In the genomic region with DNA sequence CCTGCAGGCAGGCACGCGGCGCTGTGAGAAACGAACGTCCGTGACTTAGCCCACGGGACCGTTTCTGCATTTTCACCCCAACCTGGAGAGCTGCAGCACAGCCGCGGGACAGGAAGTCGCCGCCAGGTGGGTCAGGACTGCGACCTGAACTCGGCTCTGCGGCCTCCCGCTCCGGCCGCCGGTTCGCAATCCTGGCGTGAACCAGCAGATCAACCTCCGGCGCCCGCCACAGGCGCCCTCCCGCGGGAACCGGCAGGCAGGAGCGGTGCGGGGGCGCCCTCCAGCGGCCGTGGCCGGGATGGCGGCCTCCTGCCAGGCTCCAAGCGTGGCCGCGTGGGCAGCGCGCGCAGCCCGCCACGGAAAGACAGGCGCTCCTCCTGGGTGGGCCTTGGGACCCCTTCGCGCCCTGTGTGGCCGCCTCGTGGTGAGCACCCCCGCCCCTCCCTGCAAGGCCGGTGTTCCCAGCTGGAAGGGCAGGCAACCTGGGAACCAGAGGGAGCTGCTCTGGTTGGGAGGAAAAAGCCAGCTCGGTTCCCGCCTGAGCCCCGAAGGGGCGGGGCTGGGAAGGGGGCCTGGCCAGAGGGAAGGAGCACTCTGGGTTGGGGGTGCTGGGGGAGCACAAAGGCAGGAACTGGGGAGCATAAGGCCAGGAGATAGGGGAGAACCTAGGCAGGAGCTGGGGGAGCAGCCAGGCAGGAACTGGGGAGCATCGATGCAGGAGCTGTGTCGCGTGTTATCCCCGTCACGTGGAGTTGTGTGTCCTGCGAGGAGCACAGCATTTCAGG, we compare ENCODE assay signal across 8 cellular contexts. TPM values are rescaled to one million over a fixed set of nuclear protein-coding genes. Genes with fewer than 3 reads are reported as not detected.
DNase-seq lines count a peak whose midpoint lies in the region; TF ChIP-seq lines count a peak whose summit lies in the region.

No MANE protein-coding gene starts in this region.

- H3K4me3 ChIP-seq in NT2/D1 (ENCODE audit: insufficient read length, low read depth) (peak overlapping the region; percentile 57), epithelial cell of esophagus (ENCODE audit: low read length) (peak overlapping the region; percentile 34), mononuclear cell (ENCODE audit: low read length) (peak overlapping the region; percentile 15)

- peak; percentile 41 for TF ChIP-seq CTCF in epithelial cell of esophagus (IDR thresholded peaks at IDR 0.05; ENCODE audit: insufficient read depth, low read depth, low read length, missing control alignments)

- H3K4me1 ChIP-seq in NT2/D1 (ENCODE audit: insufficient read depth, insufficient read length) (peaks cover 43% of the 10 kb centered on the region), mononuclear cell (ENCODE audit: insufficient read depth, low read length) (peaks cover 63% of the 10 kb centered on the region)

- H3K9ac ChIP-seq in NT2/D1 (ENCODE audit: insufficient read length, low read depth), result peak overlapping the region; percentile 87

- peaks cover 45% of the 10 kb centered on the region for H3K27me3 ChIP-seq in NT2/D1 (ENCODE audit: insufficient read depth, insufficient read length)
- H3K27me3 ChIP-seq in mononuclear cell (ENCODE audit: insufficient read depth, low read length), result peaks cover 10% of the 10 kb centered on the region

- H3K9me3 ChIP-seq in NT2/D1 (ENCODE audit: insufficient read depth, low read length) (peaks cover 7% of the 10 kb centered on the region; the same call in 1 of the 2 replicates), mononuclear cell (ENCODE audit: low read depth, low read length) (no peaks in the 10 kb centered on the region)

- DNase-seq in AML-193 (lab: John Stamatoyannopoulos, UW) (peak; percentile 78 to 87), GM19238 (ENCODE audit: insufficient read length, low spot score) (peak; percentile 89), HT1080 (ENCODE audit: low read depth) (peak; percentile 69), NT2/D1 (ENCODE audit: low read depth, low spot score) (peak; percentile 74), epithelial cell of esophagus (ENCODE audit: low read depth) (peak; percentile 78)
- peak; percentile 89 for DNase-seq in activated CD8-positive, alpha-beta memory T cell treated with anti-CD3 and anti-CD28 coated beads, Interleukin-2, amount 50 U/mL, for 4 hours
- peak; percentile 71 to 78 for DNase-seq in stimulated activated CD8-positive, alpha-beta memory T cell treated with anti-CD3 and anti-CD28 coated beads, Interleukin-2, amount 100 ng/mL, for 1 hour (ENCODE audit: low read depth in 2 of 2)

- H3K36me3 ChIP-seq in NT2/D1 (ENCODE audit: insufficient read depth, insufficient read length, low read length), result no peaks in the 10 kb centered on the region

RNA-seq across cellular contexts. Expression of gene ACTG1, which starts 28.2 kb away (rescaled TPM):
- total RNA-seq in HT1080 (2014; rRNA removed; shearing (Covaris generic)), result 4,314 and 7,335 TPM in 2 replicates
- 7,415 and 8,369 TPM in 2 replicates for polyA plus RNA-seq in HT1080 (2015; cell fraction: cytosol; rRNA removed)
- polyA plus RNA-seq in HT1080 (2015; cell fraction: nucleus; rRNA removed), result 6,090 and 6,682 TPM in 2 replicates
- total RNA-seq in mononuclear cell, result 2,327 TPM

RNA-seq across cellular contexts. Expression of gene FSCN2, which starts 43.8 kb away (rescaled TPM):
- 0.37 and 0.40 TPM in 2 replicates for total RNA-seq in HT1080 (2014; rRNA removed; shearing (Covaris generic))
- polyA plus RNA-seq in HT1080 (2015; cell fraction: cytosol; rRNA removed), result not detected in 2 replicates
- 0.38 and 0.73 TPM in 2 replicates for polyA plus RNA-seq in HT1080 (2015; cell fraction: nucleus; rRNA removed)
- 0.52 TPM for total RNA-seq in mononuclear cell

Comparison
In these comparisons a context has a peak if more than half of its experiments do, and no peak if none do; other contexts are left out.
1. Peak in every context shown above with its lines: DNase-seq and H3K4me3 ChIP-seq.